ENCODE assay signal across 8 cellular contexts in the genomic region with DNA sequence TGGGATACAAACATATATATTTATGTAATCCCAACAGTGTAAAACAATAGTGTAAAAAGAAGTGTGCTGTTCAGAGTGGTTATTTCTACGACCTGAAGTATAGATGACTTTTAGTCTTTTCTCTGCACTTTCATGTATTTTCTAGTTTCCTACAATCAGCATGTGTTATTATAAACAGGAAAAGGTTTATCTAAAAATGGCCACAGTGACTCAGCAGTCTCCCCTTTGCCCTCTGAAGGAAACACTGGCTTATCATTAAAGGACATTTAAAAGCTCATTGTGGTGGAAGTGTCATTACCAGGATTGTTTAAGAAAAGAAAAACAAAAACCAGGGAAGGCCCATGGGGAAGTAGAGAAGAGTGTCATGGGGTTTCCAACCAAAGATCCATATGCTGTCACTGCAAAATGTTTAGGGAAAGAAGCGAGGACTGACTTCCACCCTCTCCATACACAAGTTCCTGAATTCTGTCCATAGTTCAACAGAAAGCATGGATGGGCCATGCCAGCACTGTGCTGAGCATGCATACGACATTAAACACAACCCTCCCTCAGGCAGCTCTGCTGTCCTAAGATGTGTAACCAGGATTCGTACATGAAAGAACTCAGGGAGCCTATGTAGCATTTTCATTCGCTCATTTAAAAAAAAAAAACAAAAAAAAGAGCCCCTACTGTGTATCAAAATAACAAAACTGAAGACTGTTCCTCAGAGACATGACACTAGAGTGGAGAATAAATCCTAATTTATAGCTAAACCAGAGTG. TPM values are rescaled to one million over a fixed set of nuclear protein-coding genes. Genes with fewer than 3 reads are reported as not detected.
DNase-seq lines count a peak whose midpoint lies in the region; ATAC-seq and TF ChIP-seq lines count a peak whose summit lies in the region.

No MANE protein-coding gene starts in this region.

- peaks cover 56 to 70% (median 63%) of the 10 kb centered on the region in 4 donors for H3K4me1 ChIP-seq in upper lobe of left lung

- H3K27ac ChIP-seq in upper lobe of left lung, result peak overlapping the region; percentile 69 to 81 (median 80)

- H3K4me1 Mint-ChIP-seq in activated T-helper 17 cell treated with anti-CD3 and anti-CD28 coated beads, Interleukin-2, amount 50 U/mL, for 72 hours, result peaks cover 25% of the 10 kb centered on the region

- TF ChIP-seq EP300 in upper lobe of left lung (IDR thresholded peaks at IDR 0.05), result peak in 2 of 4 donors; percentile 20 to 59

- no peak for TF ChIP-seq POLR2A in upper lobe of left lung (IDR thresholded peaks at IDR 0.05)

- peak overlapping the region; percentile 91 for H3K27ac Mint-ChIP-seq in activated T-helper 17 cell treated with anti-CD3 and anti-CD28 coated beads, Interleukin-2, amount 50 U/mL, for 72 hours

- H3K36me3 Mint-ChIP-seq in activated T-helper 17 cell treated with anti-CD3 and anti-CD28 coated beads, Interleukin-2, amount 50 U/mL, for 72 hours (ENCODE audit: low read depth), result peaks cover 73% of the 10 kb centered on the region

- peak overlapping the region; percentile 67 for H3K4me3 Mint-ChIP-seq in activated T-helper 17 cell treated with anti-CD3 and anti-CD28 coated beads, Interleukin-2, amount 50 U/mL, for 72 hours

- H3K9me3 ChIP-seq in upper lobe of left lung, result peaks cover 0 to 14% (median 8%) of the 10 kb centered on the region in 4 donors

- H3K27me3 ChIP-seq in upper lobe of left lung, result no peaks in the 10 kb centered on the region

- ATAC-seq in GM18511 (IDR thresholded peaks at IDR 0.05; ENCODE audit: unreplicated experiment) (peak; percentile 60), HG03108 (IDR thresholded peaks at IDR 0.05; ENCODE audit: unreplicated experiment) (peak; percentile 61), upper lobe of left lung (ENCODE audit: low FRiP score in 2 of 2) (peak in 1 of 2 donors; percentile 30)
- peak; percentile 73 for ATAC-seq in activated T-helper 17 cell treated with anti-CD3 and anti-CD28 coated beads, Interleukin-2, amount 50 U/mL, for 72 hours (replicated peaks)

- peaks cover 17% of the 10 kb centered on the region for H3K9me3 Mint-ChIP-seq in activated T-helper 17 cell treated with anti-CD3 and anti-CD28 coated beads, Interleukin-2, amount 50 U/mL, for 72 hours

- DNase-seq in kidney tubule cell (ENCODE audit: low spot score), result peak; percentile 78
- DNase-seq in upper lobe of left lung, result no peak
- DNase-seq in NCI-H2107 treated with DMSO at 0.1 percent for 48 hours (lab: John Stamatoyannopoulos, UW; ENCODE audit: unreplicated experiment), result no peak
- no peak for DNase-seq in activated CD8-positive, alpha-beta memory T cell treated with anti-CD3 and anti-CD28 coated beads, Interleukin-2, amount 50 U/mL, for 4 hours
- DNase-seq in activated CD4-positive, CD25-positive, alpha-beta regulatory T cell treated with anti-CD3 and anti-CD28 coated beads, Interleukin-2, amount 50 U/mL, for 72 hours, result no peak

- H3K36me3 ChIP-seq in upper lobe of left lung, result peaks cover 0 to 25% (median 11%) of the 10 kb centered on the region in 4 donors

- no peaks in the 10 kb centered on the region for H3K27me3 Mint-ChIP-seq in activated T-helper 17 cell treated with anti-CD3 and anti-CD28 coated beads, Interleukin-2, amount 50 U/mL, for 72 hours

- no peak overlapping the region for H3K4me3 ChIP-seq in upper lobe of left lung

- TF ChIP-seq CTCF in upper lobe of left lung (IDR thresholded peaks at IDR 0.05), result no peak

- WGBS in upper lobe of left lung, 2 donors, result 40 to 54% methylated on average over 5 of the region's 5 CpGs

RNA-seq across cellular contexts. Expression of gene CYREN, which starts 10.2 kb away (rescaled TPM):
- total RNA-seq in activated T-helper 17 cell treated with anti-CD3 and anti-CD28 coated beads, Interleukin-2, amount 50 U/mL, for 72 hours, result 10 to 100 TPM; 26.9 to 30.5 TPM
- 100 to 1,000 TPM in 1 of 6 donors, 10 to 100 TPM in 5; 27.3 to 119 (median 40.4) TPM for total RNA-seq in upper lobe of left lung

RNA-seq across cellular contexts. Expression of gene TMEM140, which starts 12.4 kb away (rescaled TPM):
- total RNA-seq in activated T-helper 17 cell treated with anti-CD3 and anti-CD28 coated beads, Interleukin-2, amount 50 U/mL, for 72 hours, result 10 to 100 TPM; 11.7 to 16.6 TPM
- 10 to 100 TPM; 25.2 to 59.2 (median 32.4) TPM for total RNA-seq in upper lobe of left lung

RNA-seq across cellular contexts. Expression of gene WDR91, which starts 51.0 kb away (rescaled TPM):
- 1 to 10 TPM; 7.8 to 8.6 TPM for total RNA-seq in activated T-helper 17 cell treated with anti-CD3 and anti-CD28 coated beads, Interleukin-2, amount 50 U/mL, for 72 hours
- 100 to 1,000 TPM in 1 of 6 donors, 10 to 100 TPM in 5; 19.0 to 180 (median 27.5) TPM for total RNA-seq in upper lobe of left lung
